In genomic region chr14:71355324-71356201, GRCh38 we compare ENCODE assay signal across 1 cellular context.
TF ChIP-seq lines count a peak whose summit lies in the region.

No MANE protein-coding gene starts in this region.

TF ChIP-seq in K562, 482 proteins besides CTCF, POLR2A, EP300 and RAD21 (continued from another document and continues in another):
- TF ChIP-seq RNF219 (CRISPR knock-in tag; IDR thresholded peaks at IDR 0.05) (no peak), SRSF7 (optimal IDR thresholded peaks at IDR 0.05; ENCODE audit: low read depth, low read length) (no peak), ARID3B (CRISPR knock-in tag; IDR thresholded peaks at IDR 0.05; ENCODE audit: borderline replicate concordance) (no peak), ARID3A (IDR thresholded peaks at IDR 0.05; ENCODE audit: borderline replicate concordance, low read depth, low read length) (0 out of 2 replicates have a peak, but pooled peaks have one; percentile 14), ZNF512 (tag; IDR thresholded peaks at IDR 0.05) (no peak), SREBF1 (IDR thresholded peaks at IDR 0.05; ENCODE audit: borderline replicate concordance, low read depth, low read length) (no peak), POLR2B (IDR thresholded peaks at IDR 0.05; ENCODE audit: low read depth, partially characterized antibody) (no peak), JUNB (CRISPR knock-in tag; conservative IDR thresholded peaks at IDR 0.05) (no peak), ZNF583 (CRISPR knock-in tag; IDR thresholded peaks at IDR 0.05) (no peak), ZMIZ1 (IDR thresholded peaks at IDR 0.05; ENCODE audit: low read depth in 2 of 2, low read length in 2 of 2) (no peak), FIP1L1 (IDR thresholded peaks at IDR 0.05; ENCODE audit: low read depth, low read length, poor library complexity, severe bottlenecking) (no peak), KLF16 (IDR thresholded peaks at IDR 0.05) (no peak), U2AF2 (optimal IDR thresholded peaks at IDR 0.05; ENCODE audit: low read depth, low read length) (no peak), SMARCB1 (IDR thresholded peaks at IDR 0.05; ENCODE audit: insufficient read length, low read depth) (no peak), KHSRP (IDR thresholded peaks at IDR 0.05) (no peak), TRIM24 (IDR thresholded peaks at IDR 0.05) (no peak), ELF2 (CRISPR knock-in tag; IDR thresholded peaks at IDR 0.05) (no peak), MTA2 (IDR thresholded peaks at IDR 0.05; ENCODE audit: low read depth) (peak; percentile 33; the same call in 1 of the 2 replicates), ZNF165 (CRISPR knock-in tag; IDR thresholded peaks at IDR 0.05; ENCODE audit: borderline replicate concordance) (no peak), CREM (IDR thresholded peaks at IDR 0.05; ENCODE audit: low read depth) (no peak), TBL1XR1 (IDR thresholded peaks at IDR 0.05; ENCODE audit: low read length in 2 of 2) (peak in 1 of 2 experiments; percentile 64; a peak in 2 of 4 replicates), CREB1 (IDR thresholded peaks at IDR 0.05) (no peak), CREB1 (CRISPR knock-in tag; IDR thresholded peaks at IDR 0.05) (no peak), IRF1 (CRISPR knock-in tag; IDR thresholded peaks at IDR 0.05; ENCODE audit: borderline replicate concordance) (no peak), RHOXF2B (CRISPR knock-in tag; conservative IDR thresholded peaks at IDR 0.05) (no peak), ELK1 (CRISPR knock-in tag; IDR thresholded peaks at IDR 0.05) (no peak), ZNF77 (CRISPR knock-in tag; IDR thresholded peaks at IDR 0.05) (no peak), ZNF318 (IDR thresholded peaks at IDR 0.05; ENCODE audit: borderline replicate concordance in 1 of 2, low read depth in 1 of 2) (no peak), PTBP1 (IDR thresholded peaks at IDR 0.05; ENCODE audit: low read depth, low read length) (no peak), FOSL1 (tag; conservative IDR thresholded peaks at IDR 0.05) (no peak), GTF2A2 (tag; IDR thresholded peaks at IDR 0.05) (no peak), SFPQ (IDR thresholded peaks at IDR 0.05; ENCODE audit: low read depth, low read length) (no peak)
